9 cellular contexts compared by ENCODE assay signal in the genomic region with DNA sequence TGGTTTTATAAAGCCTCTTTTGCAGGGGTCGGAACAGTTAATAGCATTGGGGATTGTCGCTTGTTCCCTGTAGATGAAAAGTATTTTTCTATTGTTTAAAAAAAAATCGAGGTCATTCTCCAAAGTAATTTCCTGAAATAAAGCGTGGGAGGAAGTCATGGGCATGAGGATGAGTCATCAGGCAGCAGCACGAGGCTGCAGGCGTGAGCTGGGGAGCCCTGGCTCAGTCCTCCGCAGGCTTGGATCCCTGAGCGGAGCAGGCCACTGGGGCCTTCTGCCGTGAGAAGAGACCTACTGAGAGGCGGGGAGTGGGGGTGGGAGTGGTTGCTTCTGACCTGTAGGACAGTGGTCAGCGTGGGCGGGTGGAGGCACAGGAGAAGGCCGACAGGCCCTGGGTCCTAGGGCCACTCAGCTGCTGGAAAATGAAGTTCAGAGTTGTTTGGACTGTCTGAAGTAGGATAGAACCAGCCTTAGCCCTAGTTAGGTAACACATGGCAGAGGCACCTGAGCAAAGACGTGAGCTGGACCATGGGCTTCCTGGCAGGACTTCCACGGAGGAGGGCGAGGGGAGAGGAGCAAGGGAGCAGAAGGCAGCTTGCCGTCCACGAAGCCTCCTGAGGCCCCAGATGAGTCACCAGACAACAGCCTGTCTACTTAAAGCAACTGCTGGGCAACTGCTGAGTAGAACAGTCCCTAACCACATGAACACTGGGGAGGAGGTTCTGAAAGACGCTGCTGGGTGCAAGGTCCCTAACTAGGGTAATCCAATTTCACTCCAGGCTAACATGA.
DNase-seq lines count a peak whose midpoint lies in the region; ATAC-seq and TF ChIP-seq lines count a peak whose summit lies in the region.
"Had no signal": no experiment of that assay in that cellular context is flagged by ENCODE, and none has a peak within 500 bp of the region (broad histone marks: within the 10 kb centered on the region; RNA-seq: fewer than 3 reads in every experiment).

No MANE protein-coding gene starts in this region.

- peak; percentile 49 for ATAC-seq in HG02678 (IDR thresholded peaks at IDR 0.05; ENCODE audit: unreplicated experiment)

- DNase-seq in CD1c-positive myeloid dendritic cell (ENCODE audit: extremely low spot score): peak; percentile 98
- DNase-seq in SW 1271 (lab: John Stamatoyannopoulos, UW): peak; percentile 50 to 55
- peak; percentile 98 to 99 for DNase-seq in cardiac fibroblast (ENCODE audit: low read depth in 2 of 2)
- peak; percentile 91 for DNase-seq in kidney tubule cell (ENCODE audit: low spot score)
- peak; percentile 24 to 33 for DNase-seq in stimulated activated CD4-positive, alpha-beta T cell treated with anti-CD3 and anti-CD28 coated beads, Interleukin-2, amount 100 ng/mL, for 24 hours
- no peak for DNase-seq in NCI-H1436 (lab: John Stamatoyannopoulos, UW)
- no peak for DNase-seq in NCI-H526 (lab: John Stamatoyannopoulos, UW)

- peak overlapping the region in 1 of 2 donors; percentile 19 for H3K4me3 ChIP-seq in cardiac fibroblast (replicated peaks in 1 of 2; ENCODE audit: low read depth in 2 of 2, low read length in 2 of 2)
- H3K4me3 ChIP-seq: HAP-1 had no signal

- TF ChIP-seq CTCF in cardiac fibroblast (IDR thresholded peaks at IDR 0.05; ENCODE audit: low read depth, low read length): no peak

Comparison
In these comparisons a context has a peak if more than half of its experiments do, and no peak if none do; other contexts are left out.
1. DNase-seq: peak in CD1c-positive myeloid dendritic cell (single experiment), SW 1271 (2 of 2), cardiac fibroblast (2 of 2), kidney tubule cell (single experiment) and stimulated activated CD4-positive, alpha-beta T cell treated with anti-CD3 and anti-CD28 coated beads, Interleukin-2, amount 100 ng/mL, for 24 hours (2 of 2); none in NCI-H1436 (single experiment) and NCI-H526 (0 of 2).